ENCODE assay signal across 8 cellular contexts in genomic region chr18:63162271-63163014, GRCh38.
DNase-seq lines count a peak whose midpoint lies in the region; ATAC-seq and TF ChIP-seq lines count a peak whose summit lies in the region.

No MANE protein-coding gene starts in this region.

- no peaks in the 10 kb centered on the region for H3K9me3 ChIP-seq in prostate gland

- H3K27ac ChIP-seq in prostate gland (peak overlapping the region in 1 of 2 donors; percentile 40), RWPE1 (no peak overlapping the region)

- ATAC-seq in GM21786 (IDR thresholded peaks at IDR 0.05; ENCODE audit: unreplicated experiment), result peak; percentile 25
- peak; percentile 2 for ATAC-seq in effector memory CD8-positive, alpha-beta T cell (replicated peaks)

- CTCF ChIA-PET in RWPE1 (lab: Yijun Ruan, JAX), result interaction anchor here (0.6 to 0.7 kb wide), 2 partner anchors 34 to 44 kb away, joined by 3 read pairs; no protein-coding TSS in a partner anchor

- peak overlapping the region; percentile 76 for H3K4me3 ChIP-seq in GM12865 (ENCODE audit: low read depth, low read length)
- H3K4me3 ChIP-seq in prostate gland, result no peak overlapping the region

- no peaks in the 10 kb centered on the region for H3K27me3 ChIP-seq in prostate gland (replicated peaks; ENCODE audit: insufficient read depth)

- no peaks in the 10 kb centered on the region for H3K27me3 Mint-ChIP-seq in effector memory CD8-positive, alpha-beta T cell
- H3K27me3 Mint-ChIP-seq in nephron progenitor cell (ENCODE audit: low read depth, poor library complexity), result peaks cover 5% of the 10 kb centered on the region

- peak overlapping the region; percentile 97 to 99 for H3K27ac Mint-ChIP-seq in effector memory CD8-positive, alpha-beta T cell
- no peak overlapping the region for H3K27ac Mint-ChIP-seq in nephron progenitor cell

- 87% methylated on average over 7 of the region's 7 CpGs for WGBS in prostate gland

- POLR2A ChIA-PET in RWPE1 (lab: Yijun Ruan, JAX; ENCODE audit: low non-redundant PET), result interaction anchor here (0.6 kb wide), 1 partner anchor 75 kb away, joined by 4 read pairs; no protein-coding TSS in a partner anchor

- peaks cover 68 to 79% of the 10 kb centered on the region in 2 donors for H3K4me1 Mint-ChIP-seq in effector memory CD8-positive, alpha-beta T cell (ENCODE audit: low read depth in 2 of 2)
- peaks cover 72% of the 10 kb centered on the region for H3K4me1 Mint-ChIP-seq in nephron progenitor cell

- no peaks in the 10 kb centered on the region for H3K36me3 ChIP-seq in prostate gland

- H3K9me3 Mint-ChIP-seq in effector memory CD8-positive, alpha-beta T cell, result peaks cover 2 to 7% of the 10 kb centered on the region in 2 donors
- H3K9me3 Mint-ChIP-seq in nephron progenitor cell, result no peaks in the 10 kb centered on the region

- TF ChIP-seq CTCF in GM12865 (IDR thresholded peaks at IDR 0.05; ENCODE audit: insufficient read depth, low read depth, low read length, missing control alignments), result no peak
- TF ChIP-seq CTCF in prostate gland (IDR thresholded peaks at IDR 0.05), result no peak
- TF ChIP-seq CTCF in RWPE1 (conservative IDR thresholded peaks at IDR 0.05; ENCODE audit: low read depth), result no peak
- TF ChIP-seq CTCF in nephron progenitor cell (IDR thresholded peaks at IDR 0.05), result no peak

- H3K36me3 Mint-ChIP-seq in effector memory CD8-positive, alpha-beta T cell (ENCODE audit: insufficient read depth), result peaks cover 21% of the 10 kb centered on the region
- H3K36me3 Mint-ChIP-seq in nephron progenitor cell (ENCODE audit: low read depth), result peaks cover 27% of the 10 kb centered on the region

- H3K4me1 ChIP-seq in prostate gland (replicated peaks), result no peaks in the 10 kb centered on the region

- intact Hi-C loops in prostate gland (cut with DNase I), result no loop called here

- peak; percentile 92 for DNase-seq in GM12865 (ENCODE audit: low read depth)
- peak; percentile 71 for DNase-seq in NOMO-1 treated with DMSO at 0.1 percent for 48 hours (lab: John Stamatoyannopoulos, UW; ENCODE audit: unreplicated experiment)
- peak in 2 of 3 experiments; percentile 14 to 17 for DNase-seq in effector memory CD8-positive, alpha-beta T cell
- peak; percentile 64 for DNase-seq in stimulated activated CD8-positive, alpha-beta memory T cell treated with anti-CD3 and anti-CD28 coated beads, Interleukin-4, amount 100 ng/mL, for 48 hours
- no peak for DNase-seq in prostate gland (ENCODE audit: low spot score)
- DNase-seq in RWPE1 (ENCODE audit: low spot score), result no peak
- DNase-seq in nephron progenitor cell, result no peak

- H3K4me3 Mint-ChIP-seq in effector memory CD8-positive, alpha-beta T cell, result peak overlapping the region; percentile 75 to 79
- H3K4me3 Mint-ChIP-seq in nephron progenitor cell, result no peak overlapping the region

- no peak for TF ChIP-seq POLR2A in prostate gland (IDR thresholded peaks at IDR 0.05)

Comparison
In these comparisons a context has a peak if more than half of its experiments do, and no peak if none do; other contexts are left out.
1. DNase-seq: peak in GM12865 (single experiment), NOMO-1 treated with DMSO at 0.1 percent for 48 hours (single experiment), effector memory CD8-positive, alpha-beta T cell (2 of 3) and stimulated activated CD8-positive, alpha-beta memory T cell treated with anti-CD3 and anti-CD28 coated beads, Interleukin-4, amount 100 ng/mL, for 48 hours (single experiment); none in prostate gland (single experiment), RWPE1 (single experiment) and nephron progenitor cell (single experiment).